ENCODE assay signal across 8 cellular contexts in the genomic region with DNA sequence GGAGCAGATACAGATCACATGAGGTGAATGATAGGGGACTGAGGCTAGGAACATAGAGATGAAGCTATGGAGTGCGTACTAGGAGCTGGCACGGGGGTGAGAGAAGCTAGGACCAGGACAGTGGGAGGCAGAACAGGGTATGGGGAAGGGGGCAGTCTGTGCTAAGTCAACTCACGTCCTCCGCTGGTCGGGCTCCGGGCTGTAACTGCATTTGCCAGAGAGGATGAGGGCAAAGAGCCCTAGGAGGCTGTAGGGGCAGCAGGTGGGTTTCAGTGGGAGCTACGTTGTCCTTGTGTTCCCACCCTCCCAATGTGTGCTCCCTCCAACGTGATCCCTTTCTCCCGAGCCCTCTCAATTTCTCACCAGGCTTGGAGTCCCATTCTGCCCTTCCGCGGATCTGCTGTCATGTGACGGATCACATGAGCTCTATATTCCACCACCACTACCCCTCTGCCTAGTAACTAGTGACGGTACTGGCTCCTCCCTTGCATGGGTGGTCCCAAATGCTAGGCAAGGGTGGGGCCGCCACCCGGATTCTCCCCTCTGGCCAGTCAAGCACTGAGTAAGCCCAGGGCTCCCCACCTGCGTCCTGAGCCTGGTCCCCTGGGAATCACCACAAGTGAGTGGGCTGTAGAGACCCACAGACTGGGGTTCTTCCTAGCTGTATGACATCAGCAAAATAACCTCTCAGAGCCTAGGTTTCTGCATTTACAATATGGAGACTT. TPM values are rescaled to one million over a fixed set of nuclear protein-coding genes. Genes with fewer than 3 reads are reported as not detected.
DNase-seq lines count a peak whose midpoint lies in the region; ATAC-seq and TF ChIP-seq lines count a peak whose summit lies in the region.

A gene (minus strand): TSS at position 402 of the 725 bp plus-strand sequence. CDS start 22 bp downstream, at position 380.

- peaks cover 0 to 11% of the 10 kb centered on the region in 2 donors for H3K36me3 Mint-ChIP-seq in activated naive CD4-positive, alpha-beta T cell treated with anti-CD3 and anti-CD28 coated beads, Interleukin-2, amount 50 U/mL, for 72 hours

- peaks cover 26% of the 10 kb centered on the region for H3K4me1 ChIP-seq in osteoblast (ENCODE audit: insufficient read depth, low read length)
- peaks cover 13 to 23% of the 10 kb centered on the region in 2 donors for H3K4me1 ChIP-seq in thoracic aorta (ENCODE audit: control insufficient read depth in 1 of 2, low read depth in 2 of 2)

- no peaks in the 10 kb centered on the region for H3K9me3 Mint-ChIP-seq in activated naive CD4-positive, alpha-beta T cell treated with anti-CD3 and anti-CD28 coated beads, Interleukin-2, amount 50 U/mL, for 72 hours

- peak within 1 kb of the TSS; percentile 94 for H2AFZ ChIP-seq in osteoblast (ENCODE audit: low read length)

- DNase-seq in GM10266 (ENCODE audit: extremely low spot score) (peak; percentile 98), NCI-H1092 treated with DMSO at 0.1 percent for 48 hours (lab: John Stamatoyannopoulos, UW) (peak; percentile 93), glomerular visceral epithelial cell (ENCODE audit: extremely low spot score) (peak; percentile 89), osteoblast (ENCODE audit: insufficient read length, low spot score, missing footprints) (peak; percentile 100), thoracic aorta (ENCODE audit: low spot score) (peak; percentile 93)
- DNase-seq in activated naive CD4-positive, alpha-beta T cell treated with anti-CD3 and anti-CD28 coated beads, Interleukin-2, amount 50 U/mL, for 72 hours (ENCODE audit: low spot score in 2 of 2), result peak; percentile 90 to 92

- no peak within 1 kb of the TSS for H3K27ac Mint-ChIP-seq in activated naive CD4-positive, alpha-beta T cell treated with anti-CD3 and anti-CD28 coated beads, Interleukin-2, amount 50 U/mL, for 72 hours

- no peaks in the 10 kb centered on the region for H4K20me1 ChIP-seq in osteoblast (ENCODE audit: insufficient read depth, low read length)

- H3K36me3 ChIP-seq in osteoblast (ENCODE audit: insufficient read depth, low read length) (peaks cover 22% of the 10 kb centered on the region), thoracic aorta (peaks cover 11% of the 10 kb centered on the region)

- TF ChIP-seq CTCF in GM10266 (IDR thresholded peaks at IDR 0.05; ENCODE audit: control insufficient read depth, insufficient read depth, low read depth, missing control alignments) (no peak), osteoblast (IDR thresholded peaks at IDR 0.05; ENCODE audit: extremely low read depth, low read depth, low read length) (no peak), thoracic aorta (IDR thresholded peaks at IDR 0.05) (no peak)

- H3K9me3 ChIP-seq in osteoblast (ENCODE audit: low read depth, low read length) (no peaks in the 10 kb centered on the region), thoracic aorta (no peaks in the 10 kb centered on the region)

- H3K4me2 ChIP-seq in osteoblast (ENCODE audit: insufficient read depth, low read length), result peak within 1 kb of the TSS; percentile 95

- ATAC-seq in HG02623 (IDR thresholded peaks at IDR 0.05; ENCODE audit: unreplicated experiment) (peak; percentile 98), SK-N-SH treated with all-trans-retinoic acid at 6 μM for 48 hours (peak; percentile 97), thoracic aorta (ENCODE audit: insufficient number of reproducible peaks, low FRiP score, low read depth) (peak; percentile 98)
- ATAC-seq in activated naive CD4-positive, alpha-beta T cell treated with anti-CD3 and anti-CD28 coated beads, Interleukin-2, amount 50 U/mL, for 72 hours, result peak; percentile 92 to 97

- peak within 1 kb of the TSS; percentile 76 for H3K27ac ChIP-seq in osteoblast (ENCODE audit: low read depth, low read length)
- H3K27ac ChIP-seq in thoracic aorta, result peak within 1 kb of the TSS; percentile 75 to 80

- peaks cover 23% of the 10 kb centered on the region for H3K79me2 ChIP-seq in osteoblast (ENCODE audit: insufficient read depth, low read length)

- H3K4me3 ChIP-seq in osteoblast (ENCODE audit: insufficient read depth, low read length) (peak within 1 kb of the TSS; percentile 79), thoracic aorta (peak within 1 kb of the TSS; percentile 93)

- H3K27me3 ChIP-seq in osteoblast (ENCODE audit: insufficient read depth, low read length), result no peaks in the 10 kb centered on the region
- H3K27me3 ChIP-seq in thoracic aorta (replicated peaks; ENCODE audit: insufficient read depth), result no peaks in the 10 kb centered on the region

TF ChIP-seq in SK-N-SH treated with all-trans-retinoic acid at 6 μM for 48 hours, 23 proteins besides CTCF, POLR2A, EP300 and RAD21:
- TF ChIP-seq ZFP3 (CRISPR knock-in tag; IDR thresholded peaks at IDR 0.05) (no peak), SNAI2 (CRISPR knock-in tag; IDR thresholded peaks at IDR 0.05) (no peak), ZNF8 (CRISPR knock-in tag; IDR thresholded peaks at IDR 0.05) (no peak), PPARA (CRISPR knock-in tag; IDR thresholded peaks at IDR 0.05; ENCODE audit: borderline replicate concordance) (no peak), OSR1 (CRISPR knock-in tag; IDR thresholded peaks at IDR 0.05) (no peak), BACH2 (CRISPR knock-in tag; IDR thresholded peaks at IDR 0.05; ENCODE audit: borderline replicate concordance) (no peak)
- TF ChIP-seq, protein P1, sequence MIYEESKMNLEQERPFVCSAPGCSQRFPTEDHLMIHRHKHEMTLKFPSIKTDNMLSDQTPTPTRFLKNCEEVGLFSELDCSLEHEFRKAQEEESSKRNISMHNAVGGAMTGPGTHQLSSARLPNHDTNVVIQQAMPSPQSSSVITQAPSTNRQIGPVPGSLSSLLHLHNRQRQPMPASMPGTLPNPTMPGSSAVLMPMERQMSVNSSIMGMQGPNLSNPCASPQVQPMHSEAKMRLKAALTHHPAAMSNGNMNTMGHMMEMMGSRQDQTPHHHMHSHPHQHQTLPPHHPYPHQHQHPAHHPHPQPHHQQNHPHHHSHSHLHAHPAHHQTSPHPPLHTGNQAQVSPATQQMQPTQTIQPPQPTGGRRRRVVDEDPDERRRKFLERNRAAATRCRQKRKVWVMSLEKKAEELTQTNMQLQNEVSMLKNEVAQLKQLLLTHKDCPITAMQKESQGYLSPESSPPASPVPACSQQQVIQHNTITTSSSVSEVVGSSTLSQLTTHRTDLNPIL (CRISPR knock-in tag; IDR thresholded peaks at IDR 0.05; ENCODE audit: low read depth), result no peak
- TF ChIP-seq, protein P2, sequence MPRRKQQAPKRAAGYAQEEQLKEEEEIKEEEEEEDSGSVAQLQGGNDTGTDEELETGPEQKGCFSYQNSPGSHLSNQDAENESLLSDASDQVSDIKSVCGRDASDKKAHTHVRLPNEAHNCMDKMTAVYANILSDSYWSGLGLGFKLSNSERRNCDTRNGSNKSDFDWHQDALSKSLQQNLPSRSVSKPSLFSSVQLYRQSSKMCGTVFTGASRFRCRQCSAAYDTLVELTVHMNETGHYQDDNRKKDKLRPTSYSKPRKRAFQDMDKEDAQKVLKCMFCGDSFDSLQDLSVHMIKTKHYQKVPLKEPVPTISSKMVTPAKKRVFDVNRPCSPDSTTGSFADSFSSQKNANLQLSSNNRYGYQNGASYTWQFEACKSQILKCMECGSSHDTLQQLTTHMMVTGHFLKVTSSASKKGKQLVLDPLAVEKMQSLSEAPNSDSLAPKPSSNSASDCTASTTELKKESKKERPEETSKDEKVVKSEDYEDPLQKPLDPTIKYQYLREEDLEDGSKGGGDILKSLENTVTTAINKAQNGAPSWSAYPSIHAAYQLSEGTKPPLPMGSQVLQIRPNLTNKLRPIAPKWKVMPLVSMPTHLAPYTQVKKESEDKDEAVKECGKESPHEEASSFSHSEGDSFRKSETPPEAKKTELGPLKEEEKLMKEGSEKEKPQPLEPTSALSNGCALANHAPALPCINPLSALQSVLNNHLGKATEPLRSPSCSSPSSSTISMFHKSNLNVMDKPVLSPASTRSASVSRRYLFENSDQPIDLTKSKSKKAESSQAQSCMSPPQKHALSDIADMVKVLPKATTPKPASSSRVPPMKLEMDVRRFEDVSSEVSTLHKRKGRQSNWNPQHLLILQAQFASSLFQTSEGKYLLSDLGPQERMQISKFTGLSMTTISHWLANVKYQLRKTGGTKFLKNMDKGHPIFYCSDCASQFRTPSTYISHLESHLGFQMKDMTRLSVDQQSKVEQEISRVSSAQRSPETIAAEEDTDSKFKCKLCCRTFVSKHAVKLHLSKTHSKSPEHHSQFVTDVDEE (CRISPR knock-in tag; IDR thresholded peaks at IDR 0.05), result no peak

RNA-seq across cellular contexts. Expression of the gene that starts here (rescaled TPM):
- 10 to 100 TPM; 54.7 to 67.4 TPM for total RNA-seq in activated naive CD4-positive, alpha-beta T cell treated with anti-CD3 and anti-CD28 coated beads, Interleukin-2, amount 50 U/mL, for 72 hours
- total RNA-seq in osteoblast (120 and 127 TPM in 2 replicates), thoracic aorta (10 to 100 TPM; 66.7 to 75.6 TPM)

Comparison
In these comparisons a context has a peak if more than half of its experiments do, and no peak if none do; other contexts are left out.
1. Peak in every context shown above with its lines: DNase-seq, ATAC-seq, H3K4me3 ChIP-seq and H3K27ac ChIP-seq.